ENCODE assay signal across 27 cellular contexts in genomic region chr10:17043586-17043985, GRCh38.
"Had no signal": no experiment of that assay in that cellular context is flagged by ENCODE, and none has a peak within 500 bp of the region (broad histone marks: within the 10 kb centered on the region; RNA-seq: fewer than 3 reads in every experiment).

No MANE protein-coding gene starts in this region.

- H3K36me3 ChIP-seq: ascending aorta, breast epithelium, MG63 had no signal

- H3K4me3 ChIP-seq: ascending aorta, body of pancreas, breast epithelium, MG63 had no signal

- DNase-seq: activated CD4-positive, alpha-beta T cell treated with anti-CD3 and anti-CD28 coated beads for 36 hours; activated CD4-positive, alpha-beta T cell treated with anti-CD3 and anti-CD28 coated beads, Interleukin-2, amount 10 ng/mL, durations not matched to agents 7 days and 5 days; activated CD4-positive, alpha-beta T cell treated with anti-CD3 and anti-CD28 coated beads, Interleukin-2, amount 50 U/mL, for 48 hours; activated CD8-positive, alpha-beta T cell treated with anti-CD3 and anti-CD28 coated beads, Interleukin-2, amount 10 ng/mL, durations not matched to agents 7 days and 5 days; activated gamma-delta T cell; activated naive CD4-positive, alpha-beta T cell treated with Interleukin-2 at 50 U/mL for 16 hours; activated naive CD8-positive, alpha-beta T cell treated with anti-CD3 and anti-CD28 coated beads, Interleukin-2, amount 10 ng/mL, durations not matched to agents 7 days and 5 days; activated T-cell treated with anti-CD3 and anti-CD28 coated beads, Interleukin-2, amount 50 U/mL, for 24 hours; amygdala; body of pancreas; Kasumi-1; MG63; NCI-H1048; NCI-H1105 treated with DMSO at 0.1 percent for 48 hours; NCI-H1436; NCI-H1694 treated with DMSO at 0.1 percent for 48 hours; NCI-H2029; NCI-H345; NCI-H524 treated with DMSO at 0.1 percent for 48 hours; SIG-M5 had no signal

- H3K9me3 ChIP-seq: ascending aorta, body of pancreas, breast epithelium, MG63 had no signal

- H3K4me1 Mint-ChIP-seq: activated CD4-positive, alpha-beta T cell treated with anti-CD3 and anti-CD28 coated beads, Interleukin-2, amount 10 ng/mL, durations not matched to agents 7 days and 5 days; activated naive CD8-positive, alpha-beta T cell treated with anti-CD3 and anti-CD28 coated beads, Interleukin-2, amount 10 ng/mL, durations not matched to agents 7 days and 5 days had no signal

- H3K27ac Mint-ChIP-seq: activated CD4-positive, alpha-beta T cell treated with anti-CD3 and anti-CD28 coated beads for 36 hours; activated CD4-positive, alpha-beta T cell treated with anti-CD3 and anti-CD28 coated beads, Interleukin-2, amount 10 ng/mL, durations not matched to agents 7 days and 5 days; activated CD8-positive, alpha-beta T cell treated with anti-CD3 and anti-CD28 coated beads, Interleukin-2, amount 10 ng/mL, durations not matched to agents 7 days and 5 days; activated naive CD4-positive, alpha-beta T cell treated with anti-CD3 and anti-CD28 coated beads, Interleukin-2, amount 50 U/mL, for 24 hours; activated naive CD8-positive, alpha-beta T cell treated with anti-CD3 and anti-CD28 coated beads, Interleukin-2, amount 10 ng/mL, durations not matched to agents 7 days and 5 days; activated T-cell treated with anti-CD3 and anti-CD28 coated beads, Interleukin-2, amount 50 U/mL, for 24 hours; activated T-helper 2 cell treated with anti-CD3 and anti-CD28 coated beads, Interferon-gamma antibody, Interleukin-2, Interleukin-4, amounts not matched to agents 10 μg/mL and 5 μg/mL and 100 μg/mL, durations not matched to agents 14 hours and 24 hours and 36 hours; T-helper 2 cell treated with Interferon-gamma antibody and Interleukin-4, amounts not matched to agents 5 μg/mL and 100 μg/mL, for 36 hours had no signal

- H3K27ac ChIP-seq: ascending aorta, body of pancreas, breast epithelium, RWPE1 had no signal

- ATAC-seq: activated CD4-positive, alpha-beta T cell treated with anti-CD3 and anti-CD28 coated beads for 36 hours; activated CD8-positive, alpha-beta T cell treated with anti-CD3 and anti-CD28 coated beads, Interleukin-2, amount 10 ng/mL, durations not matched to agents 7 days and 5 days; body of pancreas; Right ventricle myocardium inferior had no signal

- H3K4me3 Mint-ChIP-seq: activated CD4-positive, alpha-beta T cell treated with anti-CD3 and anti-CD28 coated beads for 36 hours; activated CD4-positive, alpha-beta T cell treated with anti-CD3 and anti-CD28 coated beads, Interleukin-2, amount 10 ng/mL, durations not matched to agents 7 days and 5 days; activated CD8-positive, alpha-beta T cell treated with anti-CD3 and anti-CD28 coated beads, Interleukin-2, amount 10 ng/mL, durations not matched to agents 7 days and 5 days; activated naive CD4-positive, alpha-beta T cell treated with anti-CD3 and anti-CD28 coated beads, Interleukin-2, amount 50 U/mL, for 24 hours; activated naive CD8-positive, alpha-beta T cell treated with anti-CD3 and anti-CD28 coated beads, Interleukin-2, amount 10 ng/mL, durations not matched to agents 7 days and 5 days; activated T-cell treated with anti-CD3 and anti-CD28 coated beads, Interleukin-2, amount 50 U/mL, for 24 hours; T-helper 2 cell treated with Interferon-gamma antibody and Interleukin-4, amounts not matched to agents 5 μg/mL and 100 μg/mL, for 36 hours had no signal

- H3K27me3 ChIP-seq: ascending aorta, body of pancreas, breast epithelium, MG63 had no signal

- H3K4me1 ChIP-seq: ascending aorta, body of pancreas, breast epithelium had no signal

- H3K27me3 Mint-ChIP-seq: activated CD4-positive, alpha-beta T cell treated with anti-CD3 and anti-CD28 coated beads for 36 hours; activated CD4-positive, alpha-beta T cell treated with anti-CD3 and anti-CD28 coated beads, Interleukin-2, amount 10 ng/mL, durations not matched to agents 7 days and 5 days; activated naive CD4-positive, alpha-beta T cell treated with anti-CD3 and anti-CD28 coated beads, Interleukin-2, amount 50 U/mL, for 24 hours; activated naive CD8-positive, alpha-beta T cell treated with anti-CD3 and anti-CD28 coated beads, Interleukin-2, amount 10 ng/mL, durations not matched to agents 7 days and 5 days; activated T-cell treated with anti-CD3 and anti-CD28 coated beads, Interleukin-2, amount 50 U/mL, for 24 hours had no signal
